28 cellular contexts compared by ENCODE assay signal in the genomic region with DNA sequence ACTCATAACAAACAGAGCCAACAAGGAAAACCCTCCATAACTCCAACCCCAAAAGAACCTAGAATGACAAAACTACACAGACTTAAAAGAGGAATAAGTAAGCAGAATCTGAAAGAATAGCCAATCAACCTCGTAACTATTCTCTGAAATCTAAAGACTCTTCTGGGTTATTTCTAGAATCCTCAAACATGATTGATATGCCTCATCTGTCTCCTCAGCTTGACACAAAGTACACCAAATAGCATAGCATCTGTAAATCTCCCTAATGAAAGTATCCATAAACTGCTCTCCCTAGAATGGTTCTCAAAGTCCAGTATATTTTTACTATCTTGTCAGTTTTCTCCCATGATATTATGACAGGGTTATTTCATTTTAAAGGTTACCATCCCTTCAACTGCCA.
"Had no signal": no experiment of that assay in that cellular context is flagged by ENCODE, and none has a peak within 500 bp of the region (broad histone marks: within the 10 kb centered on the region; RNA-seq: fewer than 3 reads in every experiment).

No MANE protein-coding gene starts in this region.

- H3K27me3 ChIP-seq: neural progenitor cell, ovary, right lobe of liver, sigmoid colon, stomach, thyroid gland, tibial nerve, upper lobe of left lung, uterus had no signal

- H3K4me1 ChIP-seq: parathyroid adenoma, psoas muscle, right lobe of liver, stomach, upper lobe of left lung had no signal

- DNase-seq: naive thymus-derived CD4-positive, alpha-beta T cell; occipital lobe; ovary; posterior cingulate gyrus; psoas muscle; right cardiac atrium; right lobe of liver; sigmoid colon; small intestine; stimulated activated CD4-positive, alpha-beta T cell treated with anti-CD3 and anti-CD28 coated beads, Interleukin-15, amount 100 ng/mL, for 24 hours; stimulated activated CD4-positive, alpha-beta T cell treated with anti-CD3 and anti-CD28 coated beads, Interleukin-2, amount 100 ng/mL, for 24 hours; stimulated activated CD4-positive, alpha-beta T cell treated with anti-CD3 and anti-CD28 coated beads, Interleukin-2, amount 100 ng/mL, for 48 hours; stimulated activated CD4-positive, alpha-beta T cell treated with anti-CD3 and anti-CD28 coated beads, Interleukin-4, amount 100 ng/mL, for 24 hours; stimulated activated naive B cell treated with anti-CD40 and anti-IgM and Interleukin-4, amounts not matched to agents 10 μg/mL and 1 μg/mL and 100 μg/mL, for 72 hours; stimulated activated naive CD4-positive, alpha-beta T cell treated with Interleukin-2 at 50 U/mL for 16 hours; stomach; trophoblast cell; upper lobe of left lung; uterus had no signal

- ATAC-seq: naive thymus-derived CD4-positive, alpha-beta T cell; natural killer cell treated with Interleukin-12 subunit alpha and Interleukin-12 subunit beta and Interleukin-15 and Interleukin-18, amount 100 ng/mL, for 72 hours; psoas muscle; right cardiac atrium; right lobe of liver; stimulated activated effector memory CD8-positive, alpha-beta T cell treated with anti-CD3 and anti-CD28 coated beads, Interleukin-12 subunit alpha, Interleukin-12 subunit beta, amount 100 ng/mL, for 72 hours; stimulated activated naive B cell treated with anti-CD40 and anti-IgM and Interleukin-4, amounts not matched to agents 10 μg/mL and 1 μg/mL and 100 μg/mL, for 72 hours had no signal

- H3K36me3 ChIP-seq: neural progenitor cell, ovary, right lobe of liver, sigmoid colon, stomach, thoracic aorta, thyroid gland, tibial nerve, upper lobe of left lung had no signal

- FAIRE-seq: small intestine had no signal

- H3K36me3 Mint-ChIP-seq: natural killer cell treated with Interleukin-12 subunit alpha and Interleukin-12 subunit beta and Interleukin-15 and Interleukin-18, amount 100 ng/mL, for 72 hours; neural progenitor cell; stimulated activated effector memory CD8-positive, alpha-beta T cell treated with anti-CD3 and anti-CD28 coated beads, Interleukin-12 subunit alpha, Interleukin-12 subunit beta, amount 100 ng/mL, for 72 hours; stimulated activated naive B cell treated with anti-CD40 and anti-IgM and Interleukin-4, amounts not matched to agents 10 μg/mL and 1 μg/mL and 100 μg/mL, for 72 hours had no signal

- H3K4me3 ChIP-seq: neural progenitor cell, ovary, psoas muscle, right lobe of liver, sigmoid colon, stomach, thoracic aorta, thyroid gland, tibial nerve, upper lobe of left lung, uterus had no signal

- H3K4me3 Mint-ChIP-seq: naive thymus-derived CD4-positive, alpha-beta T cell; natural killer cell treated with Interleukin-12 subunit alpha and Interleukin-12 subunit beta and Interleukin-15 and Interleukin-18, amount 100 ng/mL, for 72 hours; neural progenitor cell; stimulated activated effector memory CD8-positive, alpha-beta T cell treated with anti-CD3 and anti-CD28 coated beads, Interleukin-12 subunit alpha, Interleukin-12 subunit beta, amount 100 ng/mL, for 72 hours; stimulated activated naive B cell treated with anti-CD40 and anti-IgM and Interleukin-4, amounts not matched to agents 10 μg/mL and 1 μg/mL and 100 μg/mL, for 72 hours; stimulated activated naive CD8-positive, alpha-beta T cell treated with anti-CD3 and anti-CD28 coated beads, Interleukin-15, Interleukin-2, amounts not matched to agents 100 ng/mL and 50 ng/mL, for 24 hours had no signal

- H3K4me1 Mint-ChIP-seq: naive thymus-derived CD4-positive, alpha-beta T cell; stimulated activated effector memory CD8-positive, alpha-beta T cell treated with anti-CD3 and anti-CD28 coated beads, Interleukin-12 subunit alpha, Interleukin-12 subunit beta, amount 100 ng/mL, for 72 hours; stimulated activated naive B cell treated with anti-CD40 and anti-IgM and Interleukin-4, amounts not matched to agents 10 μg/mL and 1 μg/mL and 100 μg/mL, for 72 hours had no signal

- H3K9me3 ChIP-seq: ovary, psoas muscle, right lobe of liver, sigmoid colon, stomach, thoracic aorta, thyroid gland, tibial nerve, upper lobe of left lung, uterus had no signal

- H3K27me3 Mint-ChIP-seq: progenitor cell of endocrine pancreas had no signal

- H3K27ac Mint-ChIP-seq: naive thymus-derived CD4-positive, alpha-beta T cell; natural killer cell treated with Interleukin-12 subunit alpha and Interleukin-12 subunit beta and Interleukin-15 and Interleukin-18, amount 100 ng/mL, for 72 hours; neural progenitor cell; progenitor cell of endocrine pancreas; stimulated activated effector memory CD8-positive, alpha-beta T cell treated with anti-CD3 and anti-CD28 coated beads, Interleukin-12 subunit alpha, Interleukin-12 subunit beta, amount 100 ng/mL, for 72 hours; stimulated activated naive B cell treated with anti-CD40 and anti-IgM and Interleukin-4, amounts not matched to agents 10 μg/mL and 1 μg/mL and 100 μg/mL, for 72 hours; stimulated activated naive CD8-positive, alpha-beta T cell treated with anti-CD3 and anti-CD28 coated beads, Interleukin-15, Interleukin-2, amounts not matched to agents 100 ng/mL and 50 ng/mL, for 24 hours had no signal

- H3K9ac ChIP-seq: neural progenitor cell, parathyroid adenoma had no signal

- H2AFZ ChIP-seq: neural progenitor cell, parathyroid adenoma had no signal

- H3K4me2 ChIP-seq: neural progenitor cell had no signal

- H3K9me3 Mint-ChIP-seq: naive thymus-derived CD4-positive, alpha-beta T cell; natural killer cell treated with Interleukin-12 subunit alpha and Interleukin-12 subunit beta and Interleukin-15 and Interleukin-18, amount 100 ng/mL, for 72 hours; neural progenitor cell; stimulated activated effector memory CD8-positive, alpha-beta T cell treated with anti-CD3 and anti-CD28 coated beads, Interleukin-12 subunit alpha, Interleukin-12 subunit beta, amount 100 ng/mL, for 72 hours; stimulated activated naive B cell treated with anti-CD40 and anti-IgM and Interleukin-4, amounts not matched to agents 10 μg/mL and 1 μg/mL and 100 μg/mL, for 72 hours; stimulated activated naive CD8-positive, alpha-beta T cell treated with anti-CD3 and anti-CD28 coated beads, Interleukin-15, Interleukin-2, amounts not matched to agents 100 ng/mL and 50 ng/mL, for 24 hours had no signal
